In genomic region chr20:53942973-53943372, GRCh38 we compare ENCODE assay signal across 14 cellular contexts.
"Had no signal": no experiment of that assay in that cellular context is flagged by ENCODE, and none has a peak within 500 bp of the region (broad histone marks: within the 10 kb centered on the region; RNA-seq: fewer than 3 reads in every experiment).

No MANE protein-coding gene starts in this region.

- H3K4me3 Mint-ChIP-seq: activated CD4-positive, alpha-beta T cell treated with anti-CD3 and anti-CD28 coated beads, Interleukin-2, amount 10 ng/mL, durations not matched to agents 7 days and 5 days; activated T-helper 1 cell treated with anti-CD3 and anti-CD28 coated beads, Interleukin-12 subunit alpha, Interleukin-12 subunit beta, Interleukin-2, Interleukin-4 antibody, amounts not matched to agents 30 ng/mL and 10 ng/mL and 1 ng/mL, durations not matched to agents 14 hours and 24 hours and 36 hours; dendritic cell treated with granulocyte-macrophage colony-stimulating factor and Interleukin-4, amounts not matched to agents 40 ng/mL and 50 ng/mL, for 4 days had no signal

- H3K27ac Mint-ChIP-seq: activated CD4-positive, alpha-beta T cell treated with anti-CD3 and anti-CD28 coated beads, Interleukin-2, amount 10 ng/mL, durations not matched to agents 7 days and 5 days; activated T-helper 1 cell treated with anti-CD3 and anti-CD28 coated beads, Interleukin-12 subunit alpha, Interleukin-12 subunit beta, Interleukin-2, Interleukin-4 antibody, amounts not matched to agents 30 ng/mL and 10 ng/mL and 1 ng/mL, durations not matched to agents 14 hours and 24 hours and 36 hours had no signal

- H3K27me3 Mint-ChIP-seq: dendritic cell treated with granulocyte-macrophage colony-stimulating factor and Interleukin-4, amounts not matched to agents 40 ng/mL and 50 ng/mL, for 4 days; naive thymus-derived CD8-positive, alpha-beta T cell; stimulated activated memory B cell treated with anti-CD40 and anti-IgM and Interleukin-4, amounts not matched to agents 10 μg/mL and 1 μg/mL and 100 μg/mL, for 72 hours had no signal

- H3K36me3 Mint-ChIP-seq: naive thymus-derived CD8-positive, alpha-beta T cell had no signal

- H3K27me3 ChIP-seq: breast epithelium, foreskin keratinocyte had no signal

- H3K4me1 ChIP-seq: foreskin keratinocyte had no signal

- ATAC-seq: left colon, mucosa of descending colon had no signal

- H3K9me3 ChIP-seq: breast epithelium, mucosa of descending colon had no signal

- H3K36me3 ChIP-seq: breast epithelium had no signal

- FAIRE-seq: urothelium cell line had no signal

- H3K4me3 ChIP-seq: breast epithelium, mucosa of descending colon had no signal

- H3K79me2 ChIP-seq: parathyroid adenoma had no signal

- H3K27ac ChIP-seq: breast epithelium, foreskin keratinocyte, parathyroid adenoma had no signal

- H3K9ac ChIP-seq: parathyroid adenoma had no signal

- DNase-seq: aorta; cerebellar nuclear complex; stimulated activated CD4-positive, alpha-beta T cell treated with anti-CD3 and anti-CD28 coated beads, Interleukin-2, amount 100 ng/mL, for 48 hours had no signal

- H3K9me3 Mint-ChIP-seq: activated CD4-positive, alpha-beta T cell treated with anti-CD3 and anti-CD28 coated beads, Interleukin-2, amount 10 ng/mL, durations not matched to agents 7 days and 5 days; activated T-helper 1 cell treated with anti-CD3 and anti-CD28 coated beads, Interleukin-12 subunit alpha, Interleukin-12 subunit beta, Interleukin-2, Interleukin-4 antibody, amounts not matched to agents 30 ng/mL and 10 ng/mL and 1 ng/mL, durations not matched to agents 14 hours and 24 hours and 36 hours; dendritic cell treated with granulocyte-macrophage colony-stimulating factor and Interleukin-4, amounts not matched to agents 40 ng/mL and 50 ng/mL, for 4 days; naive thymus-derived CD8-positive, alpha-beta T cell; stimulated activated memory B cell treated with anti-CD40 and anti-IgM and Interleukin-4, amounts not matched to agents 10 μg/mL and 1 μg/mL and 100 μg/mL, for 72 hours had no signal
